Comparison of ENCODE assay signal across 12 cellular contexts in genomic region chr17:81403040-81403467, GRCh38. TPM values are rescaled to one million over a fixed set of nuclear protein-coding genes. Genes with fewer than 3 reads are reported as not detected.
DNase-seq lines count a peak whose midpoint lies in the region; ATAC-seq, FAIRE-seq and TF ChIP-seq lines count a peak whose summit lies in the region.
"Had no signal": no experiment of that assay in that cellular context is flagged by ENCODE, and none has a peak within 500 bp of the region (broad histone marks: within the 10 kb centered on the region; RNA-seq: fewer than 3 reads in every experiment).

No MANE protein-coding gene starts in this region.

- H3K9ac ChIP-seq in astrocyte (ENCODE audit: low read length) = peak overlapping the region; percentile 44

- peaks cover 42% of the 10 kb centered on the region for H3K4me1 Mint-ChIP-seq in astrocyte (ENCODE audit: low read depth, unreplicated experiment)

- H3K27me3 ChIP-seq in H7 (ENCODE audit: control insufficient read depth, insufficient read depth, low read length) (peaks cover 34% of the 10 kb centered on the region; the same call in 1 of the 2 replicates), astrocyte (ENCODE audit: insufficient read depth, low read length) (no peaks in the 10 kb centered on the region)

- H3K27ac ChIP-seq in astrocyte (ENCODE audit: low read depth, low read length) (no peak overlapping the region), skin epidermis (peak overlapping the region in 18 of 21 experiments; percentile 2 to 100 (median 96))

- peak overlapping the region; percentile 64 for H3K4me2 ChIP-seq in astrocyte (ENCODE audit: low read length)

- DNase-seq in H7 (peak; percentile 92), astrocyte (ENCODE audit: low read depth) (no peak), iris pigment epithelial cell (ENCODE audit: low read depth) (peak; percentile 52), NCI-H524 treated with DMSO at 0.1 percent for 48 hours (lab: John Stamatoyannopoulos, UW) (no peak)
- DNase-seq in activated naive CD4-positive, alpha-beta T cell treated with anti-CD3 and anti-CD28 coated beads, Interleukin-2, amount 50 U/mL, for 16 hours = no peak
- DNase-seq: activated CD8-positive, alpha-beta memory T cell treated with anti-CD3 and anti-CD28 coated beads, Interleukin-2, amount 50 U/mL, for 48 hours; left colon; stimulated activated CD4-positive, alpha-beta T cell treated with anti-CD3 and anti-CD28 coated beads, Interleukin-2, amount 100 ng/mL, for 24 hours had no signal

- H3K4me3 ChIP-seq in H7 (ENCODE audit: insufficient read depth, low read depth, low read length) = no peak overlapping the region
- no peak overlapping the region for H3K4me3 ChIP-seq in astrocyte (ENCODE audit: insufficient read depth, low read depth, low read length)
- H3K4me3 ChIP-seq in skin epidermis = peak overlapping the region in 1 of 7 experiments; percentile 5

- TF ChIP-seq CTCF in astrocyte (IDR thresholded peaks at IDR 0.05; ENCODE audit: insufficient read depth, low read depth, low read length) = no peak

- H3K4me1 ChIP-seq in astrocyte (ENCODE audit: insufficient read depth, low read length) = peaks cover 46% of the 10 kb centered on the region

- ATAC-seq in GM19463 (IDR thresholded peaks at IDR 0.05; ENCODE audit: unreplicated experiment) (no peak), GM21825 (IDR thresholded peaks at IDR 0.05; ENCODE audit: unreplicated experiment) (no peak)
- ATAC-seq: left colon had no signal

- H3K9me3 Mint-ChIP-seq in astrocyte (ENCODE audit: unreplicated experiment) = no peaks in the 10 kb centered on the region

- FAIRE-seq in astrocyte (lab: Jason Lieb, UNC) = no peak
- FAIRE-seq: colon had no signal

- H3K36me3 ChIP-seq in H7 (replicated peaks; ENCODE audit: control insufficient read depth, insufficient read depth, low read length) (no peaks in the 10 kb centered on the region), astrocyte (ENCODE audit: insufficient read depth, low read length) (no peaks in the 10 kb centered on the region)

- H3K27ac Mint-ChIP-seq in astrocyte (ENCODE audit: unreplicated experiment) = peak overlapping the region; percentile 75

- H3K79me2 ChIP-seq in astrocyte (ENCODE audit: insufficient read depth, low read length) = peaks cover 86% of the 10 kb centered on the region

- H3K9me3 ChIP-seq in astrocyte (ENCODE audit: insufficient read depth, low read depth, low read length) = no peaks in the 10 kb centered on the region

- no peaks in the 10 kb centered on the region for H3K27me3 Mint-ChIP-seq in astrocyte (ENCODE audit: low read depth, unreplicated experiment)

- H3K36me3 Mint-ChIP-seq in astrocyte (ENCODE audit: low read depth, unreplicated experiment) = no peaks in the 10 kb centered on the region

- no peak overlapping the region for H2AFZ ChIP-seq in astrocyte (ENCODE audit: low read depth, low read length)

- peaks cover 18% of the 10 kb centered on the region for H4K20me1 ChIP-seq in astrocyte (ENCODE audit: insufficient read depth, low read length)

- peak overlapping the region; percentile 57 for H3K4me3 Mint-ChIP-seq in astrocyte (ENCODE audit: unreplicated experiment)

RNA-seq across cellular contexts. Expression of gene BAHCC1, which starts 7.8 kb away (rescaled TPM):
- total RNA-seq in H7 (2014; rRNA removed; shearing (Covaris generic)) = 8.7 and 19.7 TPM in 2 replicates
- total RNA-seq in astrocyte = 18.5 TPM in 2 replicates

Comparison
In these comparisons a context has a peak if more than half of its experiments do, and no peak if none do; other contexts are left out.
1. DNase-seq: peak in H7 (single experiment) and iris pigment epithelial cell (single experiment); none in astrocyte (single experiment), NCI-H524 treated with DMSO at 0.1 percent for 48 hours (single experiment) and activated naive CD4-positive, alpha-beta T cell treated with anti-CD3 and anti-CD28 coated beads, Interleukin-2, amount 50 U/mL, for 16 hours (single experiment).